Comparison of ENCODE assay signal across 23 cellular contexts in genomic region chr17:62986549-62986948, GRCh38.
"Had no signal": no experiment of that assay in that cellular context is flagged by ENCODE, and none has a peak within 500 bp of the region (broad histone marks: within the 10 kb centered on the region; RNA-seq: fewer than 3 reads in every experiment).

No MANE protein-coding gene starts in this region.

- H3K9ac ChIP-seq: parathyroid adenoma had no signal

- H3K27ac ChIP-seq: coronary artery, dorsolateral prefrontal cortex, hepatocyte, parathyroid adenoma, psoas muscle, sigmoid colon, suprapubic skin, tibial artery had no signal

- H3K27me3 ChIP-seq: dorsolateral prefrontal cortex, hepatocyte, sigmoid colon, suprapubic skin, tibial artery had no signal

- H2AFZ ChIP-seq: hepatocyte, parathyroid adenoma had no signal

- H3K4me2 ChIP-seq: hepatocyte had no signal

- ATAC-seq: activated CD4-positive, alpha-beta T cell treated with anti-CD3 and anti-CD28 coated beads for 36 hours; left colon; naive thymus-derived CD8-positive, alpha-beta T cell; psoas muscle had no signal

- H3K4me3 ChIP-seq: coronary artery, dorsolateral prefrontal cortex, hepatocyte, psoas muscle, sigmoid colon, suprapubic skin, tibial artery had no signal

- H3K36me3 ChIP-seq: sigmoid colon, suprapubic skin had no signal

- DNase-seq: activated CD4-positive, alpha-beta T cell treated with anti-CD3 and anti-CD28 coated beads, Interleukin-2, amount 50 U/mL, for 4 hours; activated CD4-positive, CD25-positive, alpha-beta regulatory T cell; activated effector memory CD4-positive, alpha-beta T cell treated with Interleukin-2 at 50 U/mL for 16 hours; activated naive CD4-positive, alpha-beta T cell treated with Interleukin-2 at 50 U/mL for 16 hours; activated T-cell treated with anti-CD3 and anti-CD28 coated beads for 4 hours; cerebellar nuclear complex; dorsolateral prefrontal cortex; effector memory CD4-positive, alpha-beta T cell; kidney; left colon; naive thymus-derived CD8-positive, alpha-beta T cell; occipital lobe; psoas muscle; sigmoid colon; stimulated activated CD4-positive, alpha-beta T cell treated with anti-CD3 and anti-CD28 coated beads, Interleukin-15, amount 100 ng/mL, for 24 hours; stimulated activated CD4-positive, alpha-beta T cell treated with anti-CD3 and anti-CD28 coated beads, Interleukin-2, amount 100 ng/mL, for 24 hours; stimulated activated naive CD4-positive, alpha-beta T cell; tibial artery had no signal

- H3K4me1 ChIP-seq: parathyroid adenoma, psoas muscle, sigmoid colon, suprapubic skin, tibial artery had no signal
